12 cellular contexts compared by ENCODE assay signal in the genomic region with DNA sequence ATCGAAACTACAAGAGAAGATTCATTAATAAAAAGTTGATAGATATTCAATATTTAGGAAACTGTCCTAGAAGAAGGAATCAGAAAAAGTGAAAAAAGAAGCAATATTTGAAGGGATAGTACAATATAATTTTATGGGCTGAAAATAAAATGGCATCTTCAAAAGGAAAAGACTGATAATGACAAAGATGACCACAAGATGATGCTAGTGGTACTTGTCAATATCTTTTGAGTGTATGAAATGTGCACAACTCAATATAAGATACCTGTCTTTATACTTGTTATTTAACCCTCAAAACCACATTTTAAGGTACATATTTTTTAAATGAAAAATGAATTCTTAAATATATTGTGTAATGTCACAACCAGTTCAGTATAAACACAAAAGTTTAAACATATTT.
DNase-seq lines count a peak whose midpoint lies in the region; ATAC-seq and TF ChIP-seq lines count a peak whose summit lies in the region.
"Had no signal": no experiment of that assay in that cellular context is flagged by ENCODE, and none has a peak within 500 bp of the region (broad histone marks: within the 10 kb centered on the region; RNA-seq: fewer than 3 reads in every experiment).

No MANE protein-coding gene starts in this region.

- CTCF ChIA-PET in AG04450 (lab: Charles Lee), result no interaction called here

- intact Hi-C loops in vagina (cut with DNase I), result no loop called here

- H3K4me3 ChIP-seq in AG04450 (ENCODE audit: low read depth, low read length), result no peak overlapping the region
- H3K4me3 ChIP-seq in SK-N-MC, result no peak overlapping the region
- H3K4me3 ChIP-seq in vagina, result no peak overlapping the region
- H3K4me3 ChIP-seq: thyroid gland had no signal

- H3K27me3 ChIP-seq in AG04450 (ENCODE audit: control insufficient read depth, insufficient read depth, low read length) (no peaks in the 10 kb centered on the region), vagina (no peaks in the 10 kb centered on the region)
- H3K27me3 ChIP-seq: thyroid gland had no signal

- peak; percentile 56 for TF ChIP-seq CTCF in AG04450 (IDR thresholded peaks at IDR 0.05; ENCODE audit: low read depth, low read length)
- no peak for TF ChIP-seq CTCF in vagina (IDR thresholded peaks at IDR 0.05)

- POLR2A ChIA-PET in AG04450 (lab: Yijun Ruan, JAX), result no interaction called here

- no peak for ATAC-seq in GM21576 (IDR thresholded peaks at IDR 0.05; ENCODE audit: unreplicated experiment)
- ATAC-seq in GM21447 (IDR thresholded peaks at IDR 0.05; ENCODE audit: unreplicated experiment), result no peak
- ATAC-seq: natural killer cell treated with Interleukin-12 subunit alpha and Interleukin-12 subunit beta and Interleukin-15 and Interleukin-18, amount 100 ng/mL, for 72 hours had no signal

- no peaks in the 10 kb centered on the region for H3K4me1 ChIP-seq in vagina
- H3K4me1 ChIP-seq: thyroid gland had no signal

- DNase-seq in AG04450 (ENCODE audit: low read depth, low spot score), result no peak
- peak; percentile 2 for DNase-seq in HPDE6-E6E7 (ENCODE audit: extremely low spot score)
- DNase-seq in SK-N-MC (ENCODE audit: low read depth, low spot score), result peak; percentile 3
- peak; percentile 0 for DNase-seq in fibroblast of the conjunctiva (ENCODE audit: low read depth)
- no peak for DNase-seq in islet precursor cell
- no peak for DNase-seq in vagina (ENCODE audit: extremely low spot score in 2 of 2)
- DNase-seq: activated CD4-positive, CD25-positive, alpha-beta regulatory T cell treated with anti-CD3 and anti-CD28 coated beads, Interleukin-2, amount 50 U/mL, for 72 hours; stimulated activated CD4-positive, alpha-beta T cell treated with anti-CD3 and anti-CD28 coated beads, Interleukin-4, amount 100 ng/mL, for 1 hour; thyroid gland had no signal

- TF ChIP-seq POLR2A in vagina (IDR thresholded peaks at IDR 0.05), result no peak

- H3K9ac ChIP-seq in SK-N-MC (ENCODE audit: insufficient read length), result no peak overlapping the region

- H3K27ac ChIP-seq in AG04450 (ENCODE audit: low read depth, low read length), result no peak overlapping the region
- H3K27ac ChIP-seq in SK-N-MC, result no peak overlapping the region
- no peak overlapping the region for H3K27ac ChIP-seq in vagina
- H3K27ac ChIP-seq: thyroid gland had no signal

- H3K9me3 ChIP-seq in AG04450 (ENCODE audit: control insufficient read depth, insufficient read depth, low read length), result no peaks in the 10 kb centered on the region
- H3K9me3 ChIP-seq in SK-N-MC (ENCODE audit: low read depth, low read length), result no peaks in the 10 kb centered on the region
- H3K9me3 ChIP-seq in vagina, result no peaks in the 10 kb centered on the region
- H3K9me3 ChIP-seq: thyroid gland had no signal

- H3K36me3 ChIP-seq in SK-N-MC (ENCODE audit: insufficient read depth, low read length) (no peaks in the 10 kb centered on the region), vagina (no peaks in the 10 kb centered on the region)
- H3K36me3 ChIP-seq: thyroid gland had no signal

Comparison
In these comparisons a context has a peak if more than half of its experiments do, and no peak if none do; other contexts are left out.
1. DNase-seq: peak in HPDE6-E6E7 (single experiment), SK-N-MC (single experiment) and fibroblast of the conjunctiva (single experiment); none in AG04450 (single experiment), islet precursor cell (single experiment) and vagina (0 of 2).